ENCODE assay signal across 8 cellular contexts in the genomic region with DNA sequence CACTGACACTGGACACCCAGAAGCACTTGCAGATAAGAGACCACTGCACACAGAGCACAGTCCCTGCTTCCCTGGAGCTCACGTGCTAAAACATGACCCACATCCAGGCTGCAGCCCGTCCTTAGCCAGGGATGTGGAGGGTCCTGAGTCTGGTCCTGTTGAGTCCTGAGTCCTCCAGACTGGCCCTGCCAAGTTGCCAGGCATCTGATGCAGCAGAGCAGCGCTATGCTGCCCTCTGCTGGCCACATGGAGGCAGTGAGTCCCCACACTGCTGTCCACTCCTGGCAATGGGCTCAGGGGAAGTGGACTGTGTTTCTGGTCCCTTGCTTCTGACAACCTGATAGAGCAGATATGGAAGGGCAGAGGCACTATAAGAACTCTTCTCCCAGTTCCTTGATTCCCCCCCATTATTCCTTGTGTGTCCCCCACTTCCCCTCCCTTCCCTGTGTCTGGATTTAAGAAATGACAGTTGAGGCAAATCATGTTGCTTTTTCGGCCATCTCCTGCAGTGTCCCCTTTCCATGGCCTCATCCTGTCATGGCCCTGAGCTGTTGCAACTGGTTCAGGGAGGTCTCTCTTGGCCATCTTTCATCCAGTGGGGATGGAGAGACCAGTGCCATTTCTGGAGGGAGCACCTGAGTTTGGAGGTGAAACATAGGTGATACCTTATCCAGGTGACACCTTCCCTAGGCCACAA.
DNase-seq lines count a peak whose midpoint lies in the region; ATAC-seq, FAIRE-seq and TF ChIP-seq lines count a peak whose summit lies in the region.
"Had no signal": no experiment of that assay in that cellular context is flagged by ENCODE, and none has a peak within 500 bp of the region (broad histone marks: within the 10 kb centered on the region; RNA-seq: fewer than 3 reads in every experiment).

No MANE protein-coding gene starts in this region.

- H3K9ac ChIP-seq in endodermal cell (ENCODE audit: extremely low read depth, low read length, poor library complexity, severe bottlenecking): no peak overlapping the region

- H3K4me3 Mint-ChIP-seq in endodermal cell: no peak overlapping the region
- H3K4me3 Mint-ChIP-seq: stimulated activated naive CD8-positive, alpha-beta T cell treated with anti-CD3 and anti-CD28 coated beads, Interleukin-15, Interleukin-2, amounts not matched to agents 100 ng/mL and 50 ng/mL, for 24 hours had no signal

- H3K9me3 ChIP-seq in endodermal cell (ENCODE audit: control insufficient read depth, low read length): no peaks in the 10 kb centered on the region

- no peak overlapping the region for H3K27ac ChIP-seq in endodermal cell (ENCODE audit: low read depth, low read length)

- peaks cover 3% of the 10 kb centered on the region for H3K4me1 ChIP-seq in endodermal cell (ENCODE audit: control insufficient read depth, insufficient read depth, low read length)

- TF ChIP-seq POLR2A in GM12891 (IDR thresholded peaks at IDR 0.05; ENCODE audit: low read depth, low read length): no peak

- no peak overlapping the region for H3K27ac Mint-ChIP-seq in endodermal cell
- H3K27ac Mint-ChIP-seq: stimulated activated naive CD8-positive, alpha-beta T cell treated with anti-CD3 and anti-CD28 coated beads, Interleukin-15, Interleukin-2, amounts not matched to agents 100 ng/mL and 50 ng/mL, for 24 hours had no signal

- TF ChIP-seq CTCF in endodermal cell (conservative IDR thresholded peaks at IDR 0.05): peak; percentile 98

- peak; percentile 65 for ATAC-seq in HG03354 (IDR thresholded peaks at IDR 0.05; ENCODE audit: poor library complexity, severe bottlenecking, unreplicated experiment)

- peaks cover 7% of the 10 kb centered on the region for H3K36me3 Mint-ChIP-seq in endodermal cell (ENCODE audit: low read depth)

- H3K4me3 ChIP-seq in endodermal cell (ENCODE audit: low read length): no peak overlapping the region

- peaks cover 4% of the 10 kb centered on the region for H3K4me1 Mint-ChIP-seq in endodermal cell

- no peaks in the 10 kb centered on the region for H3K9me3 Mint-ChIP-seq in endodermal cell
- H3K9me3 Mint-ChIP-seq: stimulated activated naive CD8-positive, alpha-beta T cell treated with anti-CD3 and anti-CD28 coated beads, Interleukin-15, Interleukin-2, amounts not matched to agents 100 ng/mL and 50 ng/mL, for 24 hours had no signal

- DNase-seq in GM12891 (ENCODE audit: insufficient read length, low spot score): peak; percentile 81
- DNase-seq in NCI-H82 treated with DMSO at 0.1 percent for 48 hours (lab: John Stamatoyannopoulos, UW; ENCODE audit: unreplicated experiment): peak; percentile 28
- DNase-seq in activated CD8-positive, alpha-beta memory T cell treated with anti-CD3 and anti-CD28 coated beads for 24 hours: peak; percentile 89
- DNase-seq in endodermal cell: peak; percentile 90
- peak; percentile 94 for DNase-seq in mesenteric fat pad (ENCODE audit: low spot score)
- peak; percentile 57 to 60 for DNase-seq in stimulated activated CD8-positive, alpha-beta memory T cell treated with anti-CD3 and anti-CD28 coated beads, Interleukin-15, amount 100 ng/mL, for 48 hours (ENCODE audit: low read depth in 2 of 2)

- H3K36me3 ChIP-seq in endodermal cell (ENCODE audit: control insufficient read depth, insufficient read depth, low read length): no peaks in the 10 kb centered on the region

- FAIRE-seq in GM12891 (lab: Jason Lieb, UNC): peak; percentile 96

- H3K27me3 Mint-ChIP-seq in endodermal cell (ENCODE audit: insufficient read depth): peaks cover 19% of the 10 kb centered on the region
- H3K27me3 Mint-ChIP-seq: stimulated activated naive CD8-positive, alpha-beta T cell treated with anti-CD3 and anti-CD28 coated beads, Interleukin-15, Interleukin-2, amounts not matched to agents 100 ng/mL and 50 ng/mL, for 24 hours had no signal

- WGBS in endodermal cell (ENCODE audit: insufficient coverage in 1 of 2, insufficient read length in 1 of 2), 2 experiments: 24 to 33% methylated on average over 4 of the region's 4 CpGs

- peaks cover 7% of the 10 kb centered on the region for H3K27me3 ChIP-seq in endodermal cell (ENCODE audit: control insufficient read depth, insufficient read depth, low read length, poor library complexity, severe bottlenecking)

TF ChIP-seq in GM12891, 5 proteins besides CTCF, POLR2A, EP300 and RAD21:
- TF ChIP-seq SPI1 (IDR thresholded peaks at IDR 0.05; ENCODE audit: low read depth, low read length): peak; percentile 43; the same call in 1 of the 2 replicates
- no peak for TF ChIP-seq POU2F2 (IDR thresholded peaks at IDR 0.05; ENCODE audit: low read depth, low read length)

Comparison
In these comparisons a context has a peak if more than half of its experiments do, and no peak if none do; other contexts are left out.
1. DNase-seq: peak in every context shown above with its lines; median percentile 94 in mesenteric fat pad; 90 in endodermal cell; 89 in activated CD8-positive, alpha-beta memory T cell treated with anti-CD3 and anti-CD28 coated beads for 24 hours; 81 in GM12891; 58 in stimulated activated CD8-positive, alpha-beta memory T cell treated with anti-CD3 and anti-CD28 coated beads, Interleukin-15, amount 100 ng/mL, for 48 hours; 28 in NCI-H82 treated with DMSO at 0.1 percent for 48 hours.